ENCODE assay signal across 8 cellular contexts in genomic region chr3:100068758-100069345, GRCh38. TPM values are rescaled to one million over a fixed set of nuclear protein-coding genes. Genes with fewer than 3 reads are reported as not detected.
DNase-seq lines count a peak whose midpoint lies in the region; ATAC-seq and TF ChIP-seq lines count a peak whose summit lies in the region.

No MANE protein-coding gene starts in this region.

- H3K4me1 Mint-ChIP-seq in Caco-2 (ENCODE audit: low read depth, unreplicated experiment), result peaks cover 7% of the 10 kb centered on the region

- no peak overlapping the region for H3K4me2 ChIP-seq in KMS-11

- H3K36me3 Mint-ChIP-seq in Caco-2 (ENCODE audit: insufficient read depth, unreplicated experiment), result peaks cover 14% of the 10 kb centered on the region

- H3K4me3 ChIP-seq in Caco-2 (ENCODE audit: low read depth, low read length) (no peak overlapping the region), KMS-11 (IDR thresholded peaks at IDR 0.05; ENCODE audit: insufficient read depth, low read depth, low read length) (no peak overlapping the region), fibroblast of the aortic adventitia (ENCODE audit: low read depth, low read length) (no peak overlapping the region)

- H3K9me3 Mint-ChIP-seq in Caco-2 (ENCODE audit: unreplicated experiment), result no peaks in the 10 kb centered on the region

- H3K27ac Mint-ChIP-seq in Caco-2 (ENCODE audit: unreplicated experiment), result no peak overlapping the region

- no peak overlapping the region for H3K4me3 Mint-ChIP-seq in Caco-2 (ENCODE audit: unreplicated experiment)

- BruUV-seq in Caco-2 (replicated peaks; lab: Mats Ljungman, UMichigan), result no TSS peak

- no peak overlapping the region for H3K9ac ChIP-seq in KMS-11

- no peaks in the 10 kb centered on the region for H4K20me1 ChIP-seq in KMS-11 (ENCODE audit: insufficient read depth)

- H3K4me1 ChIP-seq in Caco-2, result peaks cover 21% of the 10 kb centered on the region
- peaks cover 6% of the 10 kb centered on the region for H3K4me1 ChIP-seq in KMS-11 (ENCODE audit: low read depth, poor library complexity, severe bottlenecking)

- no peak overlapping the region for H3K27ac ChIP-seq in KMS-11
- no peak overlapping the region for H3K27ac ChIP-seq in substantia nigra (ENCODE audit: low read depth, low read length, poor library complexity, severe bottlenecking)

- no peak overlapping the region for H2AFZ ChIP-seq in KMS-11 (ENCODE audit: low read depth)

- no peaks in the 10 kb centered on the region for H3K9me3 ChIP-seq in Caco-2

- ATAC-seq in GM21515 (IDR thresholded peaks at IDR 0.05; ENCODE audit: unreplicated experiment), result peak; percentile 61

- intact Hi-C loops in Caco-2 (cut with micrococcal nuclease; ENCODE audit: unreplicated experiment), result loop anchor here (1.0 to 5.0 kb wide), 3 partner anchors 118 to 226 kb away; no protein-coding TSS in a partner anchor

- CTCF ChIA-PET in Caco-2 (lab: Charles Lee), result interaction anchor here (0.6 to 1.5 kb wide), 3 partner anchors 148 to 265 kb away, joined by 3 to 23 read pairs (median 3); no protein-coding TSS in a partner anchor

- POLR2A ChIA-PET in Caco-2 (lab: Charles Lee), result no interaction called here

- H3K27me3 ChIP-seq in Caco-2 (replicated peaks; ENCODE audit: control insufficient read depth, insufficient read depth, low read length) (no peaks in the 10 kb centered on the region), KMS-11 (ENCODE audit: insufficient read depth, low read depth) (no peaks in the 10 kb centered on the region)

- H3K79me2 ChIP-seq in KMS-11 (ENCODE audit: insufficient read depth, low read depth), result no peaks in the 10 kb centered on the region

- H3K36me3 ChIP-seq in Caco-2 (ENCODE audit: control insufficient read depth, insufficient read depth, low read length) (no peaks in the 10 kb centered on the region), KMS-11 (ENCODE audit: insufficient read depth) (no peaks in the 10 kb centered on the region)

- TF ChIP-seq CTCF in Caco-2 (IDR thresholded peaks at IDR 0.05; ENCODE audit: insufficient read depth in 1 of 2, low read depth in 1 of 2, low read length in 1 of 2, severe bottlenecking in 1 of 2, unreplicated experiment in 1 of 2), result peak; percentile 50 to 63
- peak; percentile 84 for TF ChIP-seq CTCF in KMS-11 (conservative IDR thresholded peaks at IDR 0.05; ENCODE audit: low read depth, low read length)
- TF ChIP-seq CTCF in fibroblast of the aortic adventitia (IDR thresholded peaks at IDR 0.05; ENCODE audit: insufficient read depth, low read length), result peak; percentile 75

- H3K27me3 Mint-ChIP-seq in Caco-2 (ENCODE audit: insufficient read depth, unreplicated experiment), result no peaks in the 10 kb centered on the region

- DNase-seq in Caco-2 (peak; percentile 70 to 80), RKO (ENCODE audit: low spot score) (peak; percentile 69), fibroblast of the aortic adventitia (ENCODE audit: low read depth) (peak; percentile 82), non-pigmented ciliary epithelial cell (ENCODE audit: low read depth) (peak; percentile 49), substantia nigra (lab: John Stamatoyannopoulos, UW) (peak in 41 of 49 donors; percentile 4 to 70 (median 36))
- DNase-seq in activated T-cell treated with anti-CD3 and anti-CD28 coated beads, Interleukin-2, amount 50 U/mL, for 48 hours, result peak; percentile 85 to 90

RNA-seq across cellular contexts. Expression of gene FILIP1L, which starts 45.4 kb away (rescaled TPM):
- 15.5 and 22.7 TPM in 2 replicates for total RNA-seq in Caco-2 (2022)
- total RNA-seq in fibroblast of the aortic adventitia (ENCODE audit: low replicate concordance), result 15.2 and 34.3 TPM in 2 replicates

Comparison
In these comparisons a context has a peak if more than half of its experiments do, and no peak if none do; other contexts are left out.
1. DNase-seq: peak in every context shown above with its lines; median percentile 88 in activated T-cell treated with anti-CD3 and anti-CD28 coated beads, Interleukin-2, amount 50 U/mL, for 48 hours; 82 in fibroblast of the aortic adventitia; 75 in Caco-2; 69 in RKO; 49 in non-pigmented ciliary epithelial cell; 36 in substantia nigra.